8 cellular contexts compared by ENCODE assay signal in the genomic region with DNA sequence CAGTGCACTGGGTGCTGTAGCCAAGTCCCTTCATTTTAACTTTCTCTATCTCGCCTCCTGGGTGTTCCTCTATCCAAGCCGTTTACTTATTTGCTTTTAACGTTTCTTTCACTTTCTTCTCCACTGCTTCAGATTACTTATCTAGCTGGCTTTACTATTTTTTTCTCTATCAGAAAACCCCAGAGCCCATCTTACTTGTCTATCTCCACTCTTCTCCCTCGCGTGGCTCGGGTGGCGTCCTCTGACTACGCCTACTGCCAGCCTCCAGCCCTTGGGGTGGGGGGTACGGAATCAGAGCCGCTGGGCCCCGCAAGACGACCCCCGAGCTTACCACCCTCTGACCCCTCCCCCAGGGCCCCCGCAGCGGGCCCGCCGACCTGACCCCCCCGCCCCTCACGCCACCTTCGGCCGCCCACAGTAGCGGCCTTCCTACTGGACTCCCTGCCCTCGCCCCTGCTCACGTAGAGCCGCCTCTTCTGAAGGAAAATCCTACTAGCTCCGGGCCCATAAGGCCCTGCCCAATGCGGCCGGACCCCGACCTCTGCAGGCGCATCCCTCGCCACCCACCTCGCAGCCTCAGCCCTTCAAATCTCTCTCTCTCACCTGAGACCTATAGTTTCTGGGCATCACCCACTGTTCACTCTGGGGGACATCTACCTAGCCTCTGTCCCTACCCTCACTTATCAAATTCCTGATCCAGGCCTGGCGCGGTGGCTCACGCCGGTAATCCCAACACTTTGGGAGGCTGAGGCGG. TPM values are rescaled to one million over a fixed set of nuclear protein-coding genes. Genes with fewer than 3 reads are reported as not detected.
DNase-seq lines count a peak whose midpoint lies in the region; ATAC-seq and TF ChIP-seq lines count a peak whose summit lies in the region.

No MANE protein-coding gene starts in this region.

- H3K27me3 ChIP-seq in left ventricle myocardium inferior (ENCODE audit: low read depth) = no peaks in the 10 kb centered on the region
- H3K27me3 ChIP-seq in lower lobe of right lung (ENCODE audit: low read depth) = no peaks in the 10 kb centered on the region

- H3K4me1 ChIP-seq in left ventricle myocardium inferior (peaks cover 50% of the 10 kb centered on the region), lower lobe of right lung (peaks cover 39% of the 10 kb centered on the region)

- DNase-seq in left ventricle myocardium inferior (no peak), cardiac septum (ENCODE audit: low spot score) (no peak), lower lobe of right lung (no peak), NCI-H1092 (lab: John Stamatoyannopoulos, UW) (no peak), GDM1 (lab: John Stamatoyannopoulos, UW) (no peak)
- DNase-seq in stimulated activated CD4-positive, alpha-beta T cell treated with anti-CD3 and anti-CD28 coated beads, Interleukin-4, amount 100 ng/mL, for 4 hours = no peak
- no peak for DNase-seq in activated CD4-positive, alpha-beta T cell treated with anti-CD3 and anti-CD28 coated beads for 48 hours

- peaks cover 24% of the 10 kb centered on the region for H3K27me3 Mint-ChIP-seq in brain

- no peaks in the 10 kb centered on the region for H3K9me3 Mint-ChIP-seq in brain

- H3K27ac ChIP-seq in left ventricle myocardium inferior (replicated peaks) (peak overlapping the region; percentile 100), lower lobe of right lung (peak overlapping the region; percentile 99)

- no peaks in the 10 kb centered on the region for H3K36me3 Mint-ChIP-seq in brain

- intact Hi-C loops in left ventricle myocardium inferior (cut with micrococcal nuclease) (no loop called here), cardiac septum (cut with DNase I) (no loop called here), lower lobe of right lung (cut with DNase I) (no loop called here)

- H3K36me3 ChIP-seq in left ventricle myocardium inferior (no peaks in the 10 kb centered on the region), lower lobe of right lung (no peaks in the 10 kb centered on the region)

- no peak for TF ChIP-seq CTCF in left ventricle myocardium inferior (IDR thresholded peaks at IDR 0.05; ENCODE audit: borderline replicate concordance)
- no peak for TF ChIP-seq CTCF in brain (conservative IDR thresholded peaks at IDR 0.05)
- no peak for TF ChIP-seq CTCF in lower lobe of right lung (IDR thresholded peaks at IDR 0.05)

- H3K4me1 Mint-ChIP-seq in brain = peaks cover 44% of the 10 kb centered on the region

- no peaks in the 10 kb centered on the region for H3K9me3 ChIP-seq in left ventricle myocardium inferior (replicated peaks)
- no peaks in the 10 kb centered on the region for H3K9me3 ChIP-seq in lower lobe of right lung

- H3K27ac Mint-ChIP-seq in brain = peak overlapping the region; percentile 16 to 93 (median 30)

- ATAC-seq in lower lobe of right lung = peak in 1 of 2 donors; percentile 3

- peak overlapping the region; percentile 79 to 94 (median 84) for H3K4me3 Mint-ChIP-seq in brain

- H3K4me3 ChIP-seq in left ventricle myocardium inferior (peak overlapping the region; percentile 96), lower lobe of right lung (peak overlapping the region; percentile 94)

RNA-seq across cellular contexts. Expression of gene SLC12A4, which starts 1.0 kb away (rescaled TPM):
- total RNA-seq in left ventricle myocardium inferior = 79.2 TPM
- 121 TPM for total RNA-seq in cardiac septum
- 28.3 TPM for polyA plus RNA-seq in brain (ENCODE audit: insufficient read depth, low read depth, low replicate concordance)
- total RNA-seq in lower lobe of right lung = 80.3 TPM

RNA-seq across cellular contexts. Expression of gene DPEP3, which starts 10.8 kb away (rescaled TPM):
- total RNA-seq in left ventricle myocardium inferior (not detected), cardiac septum (not detected), lower lobe of right lung (0.18 TPM)
- 0.15 TPM for polyA plus RNA-seq in brain (ENCODE audit: insufficient read depth, low read depth, low replicate concordance)

RNA-seq across cellular contexts. Expression of gene LCAT, which starts 25.5 kb away (rescaled TPM):
- total RNA-seq in left ventricle myocardium inferior = 23.2 TPM
- total RNA-seq in cardiac septum = 29.8 TPM
- 22.1 TPM for polyA plus RNA-seq in brain (ENCODE audit: insufficient read depth, low read depth, low replicate concordance)
- 33.8 TPM for total RNA-seq in lower lobe of right lung

RNA-seq across cellular contexts. Expression of gene DPEP2, which starts 29.8 kb away (rescaled TPM):
- total RNA-seq in left ventricle myocardium inferior = 0.99 TPM
- total RNA-seq in cardiac septum = 0.78 TPM
- polyA plus RNA-seq in brain (ENCODE audit: insufficient read depth, low read depth, low replicate concordance) = 1.2 TPM
- total RNA-seq in lower lobe of right lung = 29.5 TPM

RNA-seq across cellular contexts. Expression of gene PSMB10, which starts 32.8 kb away (rescaled TPM):
- 55.8 TPM for total RNA-seq in left ventricle myocardium inferior
- total RNA-seq in cardiac septum = 66.1 TPM
- 77.4 TPM for polyA plus RNA-seq in brain (ENCODE audit: insufficient read depth, low read depth, low replicate concordance)
- 82.7 TPM for total RNA-seq in lower lobe of right lung
